In genomic region chr2:115359550-115359949, GRCh38 we compare ENCODE assay signal across 2 cellular contexts.
A peak's percentile ranks its signal among the peaks of the same experiment; 100 is the strongest.
TF ChIP-seq lines count a peak whose summit lies in the region.

No MANE protein-coding gene starts in this region.

TF ChIP-seq in HepG2, 621 proteins besides CTCF, POLR2A, EP300 and RAD21:
- peak; percentile 31; the same call in 1 of the 2 replicates for TF ChIP-seq CEBPB (IDR thresholded peaks at IDR 0.05; ENCODE audit: borderline replicate concordance, low read depth, low read length)
- no peak for TF ChIP-seq SP2 (CRISPR knock-in tag; IDR thresholded peaks at IDR 0.05)

TF ChIP-seq in H1, 55 proteins besides CTCF, POLR2A, EP300 and RAD21:
- TF ChIP-seq RXRA (IDR thresholded peaks at IDR 0.05; ENCODE audit: insufficient read depth, low read depth, low read length) (no peak), CEBPB (IDR thresholded peaks at IDR 0.05; ENCODE audit: low read depth, low read length) (peak; percentile 85), SP4 (IDR thresholded peaks at IDR 0.05; ENCODE audit: low read length) (no peak), SIN3A (conservative IDR thresholded peaks at IDR 0.05 in 1 of 2, IDR thresholded peaks at IDR 0.05 in 1 of 2; ENCODE audit: low read depth in 1 of 2, low read length in 2 of 2) (no peak), ATF2 (IDR thresholded peaks at IDR 0.05; ENCODE audit: low read length) (no peak), GABPA (IDR thresholded peaks at IDR 0.05; ENCODE audit: borderline replicate concordance, insufficient read depth, low read length) (no peak)
